Comparison of ENCODE assay signal across 17 cellular contexts in the genomic region with DNA sequence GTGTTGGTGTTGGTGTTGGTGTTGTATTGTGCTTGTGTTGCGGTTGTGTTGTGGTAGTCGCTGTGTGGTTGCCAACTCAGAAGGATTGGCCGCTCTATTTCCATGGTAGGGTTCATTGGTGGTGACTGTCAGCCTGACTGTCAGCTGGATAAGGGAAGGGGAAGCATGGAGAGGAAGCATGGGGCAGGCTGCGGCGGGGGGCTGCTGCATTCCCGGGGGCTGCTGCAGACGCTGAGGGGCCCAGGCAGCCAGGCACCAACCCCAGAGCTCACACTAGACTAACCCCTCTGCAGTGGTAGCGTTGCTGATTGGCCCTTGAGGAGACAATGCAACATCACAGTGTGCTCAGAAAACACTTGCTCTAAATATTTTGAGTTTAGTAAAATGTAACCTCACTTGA.
DNase-seq lines count a peak whose midpoint lies in the region; TF ChIP-seq lines count a peak whose summit lies in the region.
"Had no signal": no experiment of that assay in that cellular context is flagged by ENCODE, and none has a peak within 500 bp of the region (broad histone marks: within the 10 kb centered on the region; RNA-seq: fewer than 3 reads in every experiment).

No MANE protein-coding gene starts in this region.

- DNase-seq in RWPE1 (ENCODE audit: low spot score) (no peak), NCI-H1436 treated with DMSO at 0.1 percent for 48 hours (lab: John Stamatoyannopoulos, UW) (no peak), SIG-M5 treated with dmso at 0.1 percent for 504 hours (lab: John Stamatoyannopoulos, UW; ENCODE audit: unreplicated experiment) (no peak)
- no peak for DNase-seq in T-helper 2 cell treated with Interferon-gamma antibody and Interleukin-4, amounts not matched to agents 5 μg/mL and 100 μg/mL, for 36 hours (ENCODE audit: low spot score)
- DNase-seq: CD8-positive, alpha-beta T cell; DMS 273 treated with DMSO at 0.1 percent for 48 hours; DMS53; DND-41; EL had no signal

- peaks cover 4% of the 10 kb centered on the region for H3K27me3 Mint-ChIP-seq in brain
- H3K27me3 Mint-ChIP-seq in nephron (ENCODE audit: low read depth) = peaks cover 9% of the 10 kb centered on the region
- H3K27me3 Mint-ChIP-seq in T-helper 2 cell treated with Interferon-gamma antibody and Interleukin-4, amounts not matched to agents 5 μg/mL and 100 μg/mL, for 36 hours (ENCODE audit: low read depth) = no peaks in the 10 kb centered on the region
- H3K27me3 Mint-ChIP-seq: B cell had no signal

- H3K9ac ChIP-seq in stomach smooth muscle (ENCODE audit: low read length in 2 of 2) = no peak overlapping the region
- H3K9ac ChIP-seq: BLaER1 treated with 17β-estradiol and CSF1 and Interleukin-3, amounts not matched to agents 10 nM and 100 nM had no signal

- TF ChIP-seq CTCF in RWPE1 (conservative IDR thresholded peaks at IDR 0.05; ENCODE audit: low read depth) (no peak), brain (conservative IDR thresholded peaks at IDR 0.05) (no peak), nephron (IDR thresholded peaks at IDR 0.05; ENCODE audit: unreplicated experiment in 3 of 3) (no peak)

- H3K27me3 ChIP-seq in stomach smooth muscle (ENCODE audit: control insufficient read depth in 1 of 2, insufficient read depth in 2 of 2, low read length in 2 of 2) = no peaks in the 10 kb centered on the region
- H3K27me3 ChIP-seq: BLaER1 treated with 17β-estradiol and CSF1 and Interleukin-3, amounts not matched to agents 10 nM and 100 nM had no signal

- POLR2A ChIA-PET in RWPE1 (lab: Yijun Ruan, JAX; ENCODE audit: low non-redundant PET) = no interaction called here

- H3K27ac Mint-ChIP-seq in brain = peak overlapping the region in 3 of 5 experiments; percentile 4 to 70 (median 61)
- H3K27ac Mint-ChIP-seq in nephron = peak overlapping the region; percentile 55 to 64 (median 57)
- no peak overlapping the region for H3K27ac Mint-ChIP-seq in T-helper 2 cell treated with Interferon-gamma antibody and Interleukin-4, amounts not matched to agents 5 μg/mL and 100 μg/mL, for 36 hours
- H3K27ac Mint-ChIP-seq: B cell; CD8-positive, alpha-beta T cell had no signal

- H3K36me3 Mint-ChIP-seq in brain (no peaks in the 10 kb centered on the region), nephron (ENCODE audit: low read depth) (no peaks in the 10 kb centered on the region)
- no peaks in the 10 kb centered on the region for H3K36me3 Mint-ChIP-seq in T-helper 2 cell treated with Interferon-gamma antibody and Interleukin-4, amounts not matched to agents 5 μg/mL and 100 μg/mL, for 36 hours (ENCODE audit: low read depth)
- H3K36me3 Mint-ChIP-seq: CD8-positive, alpha-beta T cell had no signal

- CTCF ChIA-PET in RWPE1 (lab: Yijun Ruan, JAX) = no interaction called here

- H3K4me3 Mint-ChIP-seq in brain (peak overlapping the region in 1 of 5 experiments; percentile 9), nephron (peak overlapping the region in 1 of 3 experiments; percentile 16)
- H3K4me3 Mint-ChIP-seq in T-helper 2 cell treated with Interferon-gamma antibody and Interleukin-4, amounts not matched to agents 5 μg/mL and 100 μg/mL, for 36 hours = no peak overlapping the region
- H3K4me3 Mint-ChIP-seq: B cell; CD8-positive, alpha-beta T cell had no signal

- H3K9me3 Mint-ChIP-seq in brain (peaks cover 0 to 4% (median 0%) of the 10 kb centered on the region in 5 experiments), nephron (no peaks in the 10 kb centered on the region)
- H3K9me3 Mint-ChIP-seq in T-helper 2 cell treated with Interferon-gamma antibody and Interleukin-4, amounts not matched to agents 5 μg/mL and 100 μg/mL, for 36 hours = no peaks in the 10 kb centered on the region
- H3K9me3 Mint-ChIP-seq: CD8-positive, alpha-beta T cell had no signal

- H3K4me1 ChIP-seq in stomach smooth muscle (ENCODE audit: control insufficient read depth, insufficient read depth, low read length) = peaks cover 52% of the 10 kb centered on the region
- H3K4me1 ChIP-seq: BLaER1 treated with 17β-estradiol and CSF1 and Interleukin-3, amounts not matched to agents 10 nM and 100 nM had no signal

- no peaks in the 10 kb centered on the region for H3K9me3 ChIP-seq in stomach smooth muscle (ENCODE audit: control insufficient read depth in 2 of 2, low read length in 2 of 2)
- H3K9me3 ChIP-seq: HAP-1 had no signal

- peak overlapping the region; percentile 64 for H3K27ac ChIP-seq in RWPE1
- peak overlapping the region; percentile 62 for H3K27ac ChIP-seq in stomach smooth muscle (ENCODE audit: low read length)
- H3K27ac ChIP-seq: BLaER1 treated with 17β-estradiol and CSF1 and Interleukin-3, amounts not matched to agents 10 nM and 100 nM; HL-60 had no signal

- H3K36me3 ChIP-seq in stomach smooth muscle (ENCODE audit: control insufficient read depth in 2 of 2, insufficient read depth in 2 of 2, low read length in 2 of 2) = peaks cover 7 to 10% of the 10 kb centered on the region in 2 donors
- H3K36me3 ChIP-seq: BLaER1 treated with 17β-estradiol and CSF1 and Interleukin-3, amounts not matched to agents 10 nM and 100 nM; HAP-1 had no signal

- peak overlapping the region in 1 of 2 donors; percentile 8 for H3K4me3 ChIP-seq in stomach smooth muscle (ENCODE audit: low read length in 2 of 2)
- H3K4me3 ChIP-seq: BLaER1 treated with 17β-estradiol and CSF1 and Interleukin-3, amounts not matched to agents 10 nM and 100 nM; GM12878; HAP-1 had no signal

- H3K4me1 Mint-ChIP-seq in brain (peaks cover 65% of the 10 kb centered on the region), nephron (peaks cover 65% of the 10 kb centered on the region)
- H3K4me1 Mint-ChIP-seq in T-helper 2 cell treated with Interferon-gamma antibody and Interleukin-4, amounts not matched to agents 5 μg/mL and 100 μg/mL, for 36 hours (ENCODE audit: low read depth) = no peaks in the 10 kb centered on the region
- H3K4me1 Mint-ChIP-seq: B cell had no signal
